Comparison of ENCODE assay signal across 9 cellular contexts in the genomic region with DNA sequence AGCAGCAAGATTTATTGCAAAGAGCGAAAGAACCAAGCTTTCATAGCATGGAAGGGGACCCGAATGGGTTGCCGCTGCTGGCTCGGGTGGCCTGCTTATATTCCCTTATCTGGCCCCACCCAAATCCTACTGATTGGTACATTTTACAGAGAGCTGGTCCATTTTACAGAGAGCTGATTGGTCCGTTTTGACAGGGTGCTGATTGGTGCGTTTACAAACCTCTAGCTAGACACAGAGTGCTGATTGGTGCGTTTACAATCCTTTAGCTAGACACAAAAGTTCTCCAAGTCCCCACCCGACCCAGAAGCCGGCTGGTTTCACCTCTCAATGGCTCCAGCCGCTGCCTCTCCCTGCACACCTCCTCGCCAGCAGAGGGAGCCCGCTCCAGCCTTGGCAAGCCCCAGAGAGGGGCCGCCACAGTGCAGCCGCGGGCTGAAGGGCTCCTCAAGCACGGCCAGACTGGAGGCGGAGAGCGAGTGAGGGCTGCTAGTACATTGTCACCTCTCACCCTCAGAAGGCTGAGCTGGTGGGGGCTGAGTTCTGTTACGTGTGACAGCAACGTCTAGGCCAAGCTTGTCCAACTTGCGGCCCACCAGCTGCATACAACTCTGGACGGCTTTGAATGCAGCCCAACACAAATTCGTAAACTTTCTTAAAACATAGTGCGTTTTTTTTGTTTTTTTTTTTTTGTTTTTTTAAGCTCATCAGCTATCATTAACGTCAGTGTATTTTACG. TPM values are rescaled to one million over a fixed set of nuclear protein-coding genes. Genes with fewer than 3 reads are reported as not detected.
DNase-seq lines count a peak whose midpoint lies in the region; ATAC-seq lines count a peak whose summit lies in the region.
"Had no signal": no experiment of that assay in that cellular context is flagged by ENCODE, and none has a peak within 500 bp of the region (broad histone marks: within the 10 kb centered on the region; RNA-seq: fewer than 3 reads in every experiment).

No MANE protein-coding gene starts in this region.

- peak overlapping the region in 1 of 2 donors; percentile 10 for H3K9ac ChIP-seq in duodenal mucosa (ENCODE audit: low read depth in 1 of 2, low read length in 2 of 2)

- no peaks in the 10 kb centered on the region for H3K36me3 ChIP-seq in duodenal mucosa (ENCODE audit: control insufficient read depth in 1 of 2, insufficient read depth in 2 of 2, low read length in 2 of 2)

- ATAC-seq in GM18520 (IDR thresholded peaks at IDR 0.05; ENCODE audit: unreplicated experiment) (peak; percentile 86), HG03558 (IDR thresholded peaks at IDR 0.05; ENCODE audit: extremely low read depth, unreplicated experiment) (peak; percentile 67), HG03469 (IDR thresholded peaks at IDR 0.05; ENCODE audit: unreplicated experiment) (no peak), HG03571 (IDR thresholded peaks at IDR 0.05; ENCODE audit: unreplicated experiment) (no peak)
- peak; percentile 76 for ATAC-seq in stimulated activated naive CD8-positive, alpha-beta T cell treated with anti-CD3 and anti-CD28 coated beads, Interleukin-15, Interleukin-2, amounts not matched to agents 100 U/mL and 50 U/mL, for 24 hours

- no peaks in the 10 kb centered on the region for H3K4me1 ChIP-seq in duodenal mucosa (ENCODE audit: control insufficient read depth in 1 of 2, insufficient read depth in 2 of 2, low read length in 2 of 2)

- peak; percentile 64 for DNase-seq in activated CD4-positive, CD25-positive, alpha-beta regulatory T cell treated with anti-CD3 and anti-CD28 coated beads, Interleukin-2, amount 50 U/mL, for 72 hours
- peak; percentile 42 for DNase-seq in myocyte (ENCODE audit: low read depth)
- DNase-seq in stimulated activated naive CD8-positive, alpha-beta T cell treated with anti-CD3 and anti-CD28 coated beads, Interleukin-15, Interleukin-2, amounts not matched to agents 100 U/mL and 50 U/mL, for 24 hours: peak; percentile 63

- no peak overlapping the region for H3K27ac ChIP-seq in duodenal mucosa (ENCODE audit: low read depth, low read length)

- peak overlapping the region; percentile 17 to 55 for H3K4me3 ChIP-seq in duodenal mucosa (ENCODE audit: low read depth in 1 of 2, low read length in 2 of 2)

- H3K27me3 ChIP-seq in duodenal mucosa (ENCODE audit: control insufficient read depth in 1 of 2, insufficient read depth in 2 of 2, low read length in 2 of 2): no peaks in the 10 kb centered on the region

- H3K9me3 ChIP-seq in duodenal mucosa (ENCODE audit: control insufficient read depth in 1 of 2, low read length in 2 of 2): peaks cover 0 to 4% of the 10 kb centered on the region in 2 donors

RNA-seq across cellular contexts. Expression of a gene that starts 8.7 kb away (rescaled TPM):
- not detected in 2 replicates for total RNA-seq in myocyte
- polyA plus RNA-seq in myocyte (2012): not detected
- total RNA-seq: activated CD8-positive, alpha-beta memory T cell treated with anti-CD3 and anti-CD28 coated beads for 36 hours had no signal

RNA-seq across cellular contexts. Expression of a gene that starts 24.1 kb away (rescaled TPM):
- total RNA-seq in myocyte: 31.6 and 36.0 TPM in 2 replicates
- polyA plus RNA-seq in myocyte (2012): 26.6 TPM

Comparison
In these comparisons a context has a peak if more than half of its experiments do, and no peak if none do; other contexts are left out.
1. ATAC-seq: peak in GM18520 (single experiment), HG03558 (single experiment) and stimulated activated naive CD8-positive, alpha-beta T cell treated with anti-CD3 and anti-CD28 coated beads, Interleukin-15, Interleukin-2, amounts not matched to agents 100 U/mL and 50 U/mL, for 24 hours (single experiment); none in HG03469 (single experiment) and HG03571 (single experiment).
2. Peak in every context shown above with its lines, with median percentiles within 50 percentile points of each other: DNase-seq.